ENCODE assay signal across 29 cellular contexts in the genomic region with DNA sequence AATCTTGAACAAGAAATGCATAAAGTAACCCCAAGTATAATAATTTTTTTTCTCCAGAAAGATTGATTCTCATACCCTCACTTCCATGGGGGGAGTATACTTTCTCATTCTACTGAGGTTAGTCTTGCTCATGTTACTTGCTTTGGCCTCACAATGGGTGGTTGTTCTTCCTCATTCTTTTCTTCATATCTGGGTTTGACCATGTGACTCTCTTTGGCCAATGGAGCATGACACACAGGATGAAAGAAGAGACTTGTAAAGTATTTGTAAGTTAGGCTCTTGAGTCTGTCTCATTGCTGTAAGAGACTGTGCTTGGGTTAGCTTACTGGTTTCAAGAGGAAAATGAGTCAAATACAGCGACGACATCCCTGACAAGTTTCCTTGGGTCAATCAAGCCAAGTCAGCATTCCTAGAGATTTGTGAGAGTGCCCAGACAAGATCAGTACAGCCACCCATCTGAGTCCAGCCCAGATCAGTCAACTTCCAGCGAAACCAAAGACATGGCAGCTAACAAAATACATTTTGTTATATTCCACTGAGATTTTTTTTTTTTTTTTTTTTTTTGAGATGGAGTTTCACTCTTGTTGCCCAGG.
DNase-seq lines count a peak whose midpoint lies in the region; ATAC-seq, FAIRE-seq and TF ChIP-seq lines count a peak whose summit lies in the region.
"Had no signal": no experiment of that assay in that cellular context is flagged by ENCODE, and none has a peak within 500 bp of the region (broad histone marks: within the 10 kb centered on the region; RNA-seq: fewer than 3 reads in every experiment).

No MANE protein-coding gene starts in this region.

- TF ChIP-seq CTCF in H1 (IDR thresholded peaks at IDR 0.05; ENCODE audit: control extremely low read depth in 1 of 3, insufficient read depth in 1 of 3, low read depth in 1 of 3, low read length in 3 of 3): no peak

- H3K23me2 ChIP-seq in H1 (ENCODE audit: low read depth, low read length): no peaks in the 10 kb centered on the region

- TF ChIP-seq POLR2A in H1 (IDR thresholded peaks at IDR 0.05; ENCODE audit: control extremely low read depth in 1 of 2, low read depth in 2 of 2, low read length in 2 of 2): no peak

- no peaks in the 10 kb centered on the region for H3K9me3 ChIP-seq in H1 (ENCODE audit: insufficient read depth in 2 of 2, low read depth in 1 of 2, low read length in 1 of 2)
- H3K9me3 ChIP-seq: BE2C, SJSA1 had no signal

- peaks cover 6 to 16% (median 9%) of the 10 kb centered on the region in 3 donors for H3K4me1 Mint-ChIP-seq in naive B cell
- H3K4me1 Mint-ChIP-seq: T-cell had no signal

- H3K4me1 ChIP-seq in H1 (replicated peaks in 1 of 4; ENCODE audit: control insufficient read depth in 3 of 4, insufficient read depth in 4 of 4, low read length in 3 of 4): no peaks in the 10 kb centered on the region
- H3K4me1 ChIP-seq: BE2C, SJSA1 had no signal

- POLR2A ChIA-PET in H1 (lab: Charles Lee; ENCODE audit: partially characterized antibody): no interaction called here

- TF ChIP-seq EP300 in H1 (IDR thresholded peaks at IDR 0.05; ENCODE audit: borderline replicate concordance in 1 of 2, low read depth in 2 of 2, low read length in 2 of 2): no peak

- no peaks in the 10 kb centered on the region for H3K36me3 ChIP-seq in H1 (ENCODE audit: control insufficient read depth in 2 of 4, insufficient read depth in 4 of 4, low read length in 3 of 4)
- H3K36me3 ChIP-seq: BE2C, SJSA1 had no signal

- H3K14ac ChIP-seq in H1 (ENCODE audit: insufficient read length): no peak overlapping the region

- H3K18ac ChIP-seq in H1 (ENCODE audit: extremely low read depth, low read length): no peak overlapping the region

- H2AFZ ChIP-seq in H1 (ENCODE audit: low read length): no peak overlapping the region
- H2AFZ ChIP-seq: PC-9 had no signal

- H4K8ac ChIP-seq in H1 (ENCODE audit: extremely low read depth, insufficient read depth, low read length): no peak overlapping the region

- no peaks in the 10 kb centered on the region for H3K79me1 ChIP-seq in H1 (ENCODE audit: low read depth, low read length)

- H4K20me1 ChIP-seq in H1 (replicated peaks in 1 of 2; ENCODE audit: control insufficient read depth in 1 of 2, insufficient read depth in 2 of 2, low read length in 2 of 2): no peaks in the 10 kb centered on the region

- H3K23ac ChIP-seq in H1 (ENCODE audit: insufficient read length): no peak overlapping the region

- no peak overlapping the region for H3K27ac Mint-ChIP-seq in naive B cell
- H3K27ac Mint-ChIP-seq: T-cell had no signal

- no peak overlapping the region for H3K4me3 ChIP-seq in H1 (ENCODE audit: extremely low read depth in 1 of 4, insufficient read depth in 2 of 4, low read depth in 3 of 4, low read length in 4 of 4)
- H3K4me3 ChIP-seq: GM12878, PC-9, SJSA1 had no signal

- H3K27me3 ChIP-seq in H1 (replicated peaks in 1 of 4; ENCODE audit: control insufficient read depth in 3 of 4, extremely low read depth in 1 of 4, insufficient read depth in 3 of 4, low read length in 3 of 4): no peaks in the 10 kb centered on the region
- H3K27me3 ChIP-seq: BE2C, SJSA1 had no signal

- no peaks in the 10 kb centered on the region for H3K9me3 Mint-ChIP-seq in naive B cell
- H3K9me3 Mint-ChIP-seq: IgD-negative memory B cell, T-cell had no signal

- no peaks in the 10 kb centered on the region for H3K79me2 ChIP-seq in H1 (ENCODE audit: control insufficient read depth in 1 of 2, insufficient read depth in 2 of 2, low read length in 2 of 2)

- 95% methylated on average over 3 of the region's 3 CpGs; no CpG with 5 or more reads in 1 of the 2 experiments for WGBS in H1 (ENCODE audit: extremely low coverage in 1 of 2, insufficient coverage in 1 of 2, insufficient read length in 1 of 2, insufficient replicate concordance in 2 of 2, low coverage in 1 of 2, low lambda C conversion rate in 2 of 2, missing lambda C conversion rate in 1 of 2), 2 experiments

- TF ChIP-seq RAD21 in H1 (IDR thresholded peaks at IDR 0.05 in 1 of 2, conservative IDR thresholded peaks at IDR 0.05 in 1 of 2; ENCODE audit: low read depth in 2 of 2, low read length in 2 of 2): no peak

- H3K9ac ChIP-seq in H1 (replicated peaks in 1 of 4; ENCODE audit: extremely low read depth in 1 of 4, low read depth in 3 of 4, low read length in 3 of 4): no peak overlapping the region

- DNase-seq in DMS53 (lab: John Stamatoyannopoulos, UW): peak; percentile 14
- DNase-seq in DMS53 treated with DMSO at 0.1 percent for 48 hours (lab: John Stamatoyannopoulos, UW; ENCODE audit: unreplicated experiment): no peak
- peak; percentile 10 for DNase-seq in MV-4-11 (lab: John Stamatoyannopoulos, UW)
- DNase-seq in H1 (ENCODE audit: low read depth in 1 of 2, low spot score in 2 of 2): no peak
- DNase-seq in naive B cell: no peak
- no peak for DNase-seq in SIG-M5 treated with dmso at 0.1 percent for 504 hours (lab: John Stamatoyannopoulos, UW; ENCODE audit: unreplicated experiment)
- DNase-seq: ACHN, BE2C, EL, GDM1, NCI-H1092 treated with DMSO at 0.1 percent for 48 hours, NCI-H1436, NCI-H187, NCI-H2081 treated with DMSO at 0.1 percent for 48 hours, NCI-H446, NCI-H524 treated with DMSO at 0.1 percent for 48 hours, NCI-H774, PC-9, T-cell had no signal

- no peak overlapping the region for H2BK20ac ChIP-seq in H1 (ENCODE audit: low read length)

- no peak overlapping the region for H3K56ac ChIP-seq in H1 (replicated peaks; ENCODE audit: insufficient read length, low read depth, low read length)

- no peaks in the 10 kb centered on the region for H3K36me3 Mint-ChIP-seq in naive B cell
- H3K36me3 Mint-ChIP-seq: IgD-negative memory B cell, T-cell had no signal

- no peak overlapping the region for H2AK5ac ChIP-seq in H1 (ENCODE audit: low read depth, low read length)

- no peak overlapping the region for H2BK5ac ChIP-seq in H1 (ENCODE audit: low read depth, low read length)

- H3K4me3 Mint-ChIP-seq in naive B cell: no peak overlapping the region
- H3K4me3 Mint-ChIP-seq: IgD-negative memory B cell, T-cell had no signal

- H2BK12ac ChIP-seq in H1 (ENCODE audit: low read depth, low read length): no peak overlapping the region

- ATAC-seq in naive B cell (ENCODE audit: low read depth in 2 of 2) (peak; percentile 49 to 61), GM18858 (IDR thresholded peaks at IDR 0.05; ENCODE audit: unreplicated experiment) (no peak), HG02571 (IDR thresholded peaks at IDR 0.05; ENCODE audit: unreplicated experiment) (no peak)
- ATAC-seq: GM12878, Right ventricle myocardium inferior, T-cell had no signal

- H2BK15ac ChIP-seq in H1 (ENCODE audit: low read length): no peak overlapping the region

- no peak for FAIRE-seq in H1 (lab: Jason Lieb, UNC)
- FAIRE-seq: D721Med, GM12878, GM19239, H54 had no signal

- H3K4me2 ChIP-seq in H1 (ENCODE audit: insufficient read depth in 1 of 2, low read depth in 2 of 2, low read length in 2 of 2): no peak overlapping the region
- H3K4me2 ChIP-seq: PC-9 had no signal

- H2BK120ac ChIP-seq in H1 (replicated peaks; ENCODE audit: low read depth, low read length): no peak overlapping the region

- CTCF ChIA-PET in H1 (lab: Charles Lee; ENCODE audit: partially characterized antibody): interaction anchor here (0.6 to 3.4 kb wide), 5 partner anchors 12 to 557 kb away, joined by 3 to 17 read pairs (median 3); no protein-coding TSS in a partner anchor

- H4K91ac ChIP-seq in H1 (replicated peaks; ENCODE audit: insufficient read length, low read length): no peak overlapping the region

- H3K27ac ChIP-seq in H1 (ENCODE audit: low read depth, low read length): no peak overlapping the region
- H3K27ac ChIP-seq: 22Rv1, PC-9, SJSA1 had no signal

- H4K5ac ChIP-seq in H1 (ENCODE audit: insufficient read length, low read depth, low read length): no peak overlapping the region

- H3K27me3 Mint-ChIP-seq in naive B cell: no peaks in the 10 kb centered on the region
- H3K27me3 Mint-ChIP-seq: T-cell had no signal

- H3K4ac ChIP-seq in H1 (replicated peaks; ENCODE audit: insufficient read length, low read depth, low read length): no peak overlapping the region

TF ChIP-seq in H1, 55 proteins besides CTCF, POLR2A, EP300 and RAD21:
- TF ChIP-seq MAFK (IDR thresholded peaks at IDR 0.05; ENCODE audit: low read depth, low read length): peak; percentile 11; the same call in 1 of the 2 replicates
- no peak for TF ChIP-seq TAF7 (optimal IDR thresholded peaks at IDR 0.05; ENCODE audit: borderline replicate concordance, low read depth, low read length)

Comparison
In these comparisons a context has a peak if more than half of its experiments do, and no peak if none do; other contexts are left out.
1. DNase-seq: peak in DMS53 (single experiment) and MV-4-11 (single experiment); none in DMS53 treated with DMSO at 0.1 percent for 48 hours (single experiment), H1 (0 of 2), naive B cell (single experiment) and SIG-M5 treated with dmso at 0.1 percent for 504 hours (single experiment).
2. ATAC-seq: peak in naive B cell (2 of 2); none in GM18858 (single experiment) and HG02571 (single experiment).